ENCODE assay signal across 9 cellular contexts in genomic region chr10:101901340-101901739, GRCh38. TPM values are rescaled to one million over a fixed set of nuclear protein-coding genes. Genes with fewer than 3 reads are reported as not detected.
DNase-seq lines count a peak whose midpoint lies in the region; ATAC-seq and TF ChIP-seq lines count a peak whose summit lies in the region.
"Had no signal": no experiment of that assay in that cellular context is flagged by ENCODE, and none has a peak within 500 bp of the region (broad histone marks: within the 10 kb centered on the region; RNA-seq: fewer than 3 reads in every experiment).

No MANE protein-coding gene starts in this region.

- peak overlapping the region; percentile 66 for H3K4me3 Mint-ChIP-seq in glutamatergic neuron (ENCODE audit: unreplicated experiment)
- H3K4me3 Mint-ChIP-seq in CD8-positive, alpha-beta memory T cell: no peak overlapping the region

- no peaks in the 10 kb centered on the region for H3K36me3 Mint-ChIP-seq in glutamatergic neuron (ENCODE audit: unreplicated experiment)
- peaks cover 0 to 37% (median 4%) of the 10 kb centered on the region in 3 donors for H3K36me3 Mint-ChIP-seq in CD8-positive, alpha-beta memory T cell

- H3K9me3 ChIP-seq in aorta (ENCODE audit: control insufficient read depth, low read length) (no peaks in the 10 kb centered on the region), vagina (no peaks in the 10 kb centered on the region)
- H3K9me3 ChIP-seq in CD8-positive, alpha-beta memory T cell (ENCODE audit: low read length): no peaks in the 10 kb centered on the region

- peak overlapping the region; percentile 94 for H3K27ac Mint-ChIP-seq in glutamatergic neuron (ENCODE audit: unreplicated experiment)
- H3K27ac Mint-ChIP-seq in CD8-positive, alpha-beta memory T cell: peak overlapping the region in 3 of 8 donors; percentile 7 to 55 (median 20)

- CTCF ChIA-PET in CD8-positive, alpha-beta memory T cell (lab: Charles Lee): interaction anchor here (1.1 to 2.4 kb wide), 2 partner anchors 12 to 109 kb away, joined by 3 to 6 read pairs; no protein-coding TSS in a partner anchor

- TF ChIP-seq POLR2A in vagina (IDR thresholded peaks at IDR 0.05): no peak

- peak; percentile 28 for ATAC-seq in GM18858 (IDR thresholded peaks at IDR 0.05; ENCODE audit: unreplicated experiment)
- ATAC-seq in GM21528 (IDR thresholded peaks at IDR 0.05; ENCODE audit: low FRiP score, unreplicated experiment): peak; percentile 52
- peak; percentile 46 for ATAC-seq in HG03460 (IDR thresholded peaks at IDR 0.05; ENCODE audit: unreplicated experiment)
- ATAC-seq in aorta (ENCODE audit: low FRiP score): no peak

- TF ChIP-seq CTCF in glutamatergic neuron (IDR thresholded peaks at IDR 0.05; ENCODE audit: partially characterized antibody, unreplicated experiment) (peak; percentile 39), vagina (IDR thresholded peaks at IDR 0.05) (no peak)

- POLR2A ChIA-PET in CD8-positive, alpha-beta memory T cell (lab: Charles Lee): no interaction called here

- intact Hi-C loops in aorta (cut with DNase I) (no loop called here), vagina (cut with DNase I) (no loop called here)

- H3K4me1 ChIP-seq in aorta (ENCODE audit: control insufficient read depth in 1 of 2, insufficient read depth in 2 of 2, low read length in 2 of 2) (no peaks in the 10 kb centered on the region), vagina (no peaks in the 10 kb centered on the region)
- H3K4me1 ChIP-seq in CD8-positive, alpha-beta memory T cell (ENCODE audit: insufficient read depth, low read length): no peaks in the 10 kb centered on the region

- H3K9me3 Mint-ChIP-seq in glutamatergic neuron (ENCODE audit: unreplicated experiment): peaks cover 22% of the 10 kb centered on the region
- no peaks in the 10 kb centered on the region for H3K9me3 Mint-ChIP-seq in CD8-positive, alpha-beta memory T cell

- H3K36me3 ChIP-seq in aorta (ENCODE audit: control insufficient read depth in 1 of 2, insufficient read depth in 2 of 2, low read length in 1 of 2) (no peaks in the 10 kb centered on the region), vagina (peaks cover 0 to 8% of the 10 kb centered on the region in 2 donors)
- H3K36me3 ChIP-seq in CD8-positive, alpha-beta memory T cell (ENCODE audit: insufficient read depth, low read length): no peaks in the 10 kb centered on the region

- H3K27ac ChIP-seq in aorta (ENCODE audit: low read depth in 1 of 2, low read length in 2 of 2) (no peak overlapping the region), vagina (no peak overlapping the region)
- no peak overlapping the region for H3K27ac ChIP-seq in CD8-positive, alpha-beta memory T cell (ENCODE audit: low read depth, low read length)

- H3K27me3 Mint-ChIP-seq in glutamatergic neuron (ENCODE audit: unreplicated experiment): peaks cover 17% of the 10 kb centered on the region
- no peaks in the 10 kb centered on the region for H3K27me3 Mint-ChIP-seq in CD8-positive, alpha-beta memory T cell

- no peak overlapping the region for H3K4me3 ChIP-seq in aorta (ENCODE audit: low read length in 2 of 2)
- no peak overlapping the region for H3K4me3 ChIP-seq in vagina
- H3K4me3 ChIP-seq in CD8-positive, alpha-beta memory T cell (ENCODE audit: low read length): no peak overlapping the region

- WGBS in aorta, 2 donors: 92 to 93% methylated on average over 6 of the region's 6 CpGs

- H3K4me1 Mint-ChIP-seq in glutamatergic neuron (ENCODE audit: low read depth, unreplicated experiment): peaks cover 55% of the 10 kb centered on the region
- H3K4me1 Mint-ChIP-seq in CD8-positive, alpha-beta memory T cell: peaks cover 0 to 10% (median 4%) of the 10 kb centered on the region in 3 donors

- H3K27me3 ChIP-seq in aorta (ENCODE audit: control insufficient read depth in 1 of 2, insufficient read depth in 2 of 2, low read length in 1 of 2) (no peaks in the 10 kb centered on the region), vagina (no peaks in the 10 kb centered on the region)
- H3K27me3 ChIP-seq in CD8-positive, alpha-beta memory T cell (ENCODE audit: insufficient read depth, low read length, poor library complexity, severe bottlenecking): no peaks in the 10 kb centered on the region

- peak; percentile 67 for DNase-seq in glutamatergic neuron
- no peak for DNase-seq in aorta
- no peak for DNase-seq in NCI-H446 treated with DMSO at 0.1 percent for 48 hours (lab: John Stamatoyannopoulos, UW)
- no peak for DNase-seq in vagina (ENCODE audit: extremely low spot score in 2 of 2)
- DNase-seq in CD8-positive, alpha-beta memory T cell: no peak
- DNase-seq: NCI-H2029 treated with DMSO at 0.1 percent for 48 hours had no signal

RNA-seq across cellular contexts. Expression of gene KCNIP2, which starts 57.7 kb away (rescaled TPM):
- total RNA-seq in glutamatergic neuron (ENCODE audit: unreplicated experiment) (30.0 TPM), aorta (1 to 10 TPM; 3.9 to 9.0 TPM), vagina (5.9 TPM)
- 1 to 10 TPM in 1 of 2 donors, not detected in 1; 4.3 TPM for polyA plus RNA-seq in aorta
- 1 to 10 TPM in 1 of 2 experiments, under 1 TPM in 1; 0.96 to 1.0 TPM for total RNA-seq in CD8-positive, alpha-beta memory T cell
- not detected for polyA plus RNA-seq in CD8-positive, alpha-beta memory T cell
